In genomic region chr18:56381151-56381550, GRCh38 we compare ENCODE assay signal across 22 cellular contexts.
"Had no signal": no experiment of that assay in that cellular context is flagged by ENCODE, and none has a peak within 500 bp of the region (broad histone marks: within the 10 kb centered on the region; RNA-seq: fewer than 3 reads in every experiment).

No MANE protein-coding gene starts in this region.

- FAIRE-seq: HepG2, RCC 7860 had no signal

- H3K36me3 ChIP-seq: MG63, SJCRH30 had no signal

- H3K4me1 ChIP-seq: SJCRH30 had no signal

- ATAC-seq: HepG2, SK-N-SH treated with all-trans-retinoic acid at 6 μM for 48 hours, T-helper 17 cell had no signal

- DNase-seq: IMR-90, Karpas-422, KG1, MG63, NCI-H1092 treated with DMSO at 0.1 percent for 48 hours, NCI-H1436 treated with DMSO at 0.1 percent for 48 hours, NCI-H1694 treated with DMSO at 0.1 percent for 48 hours, NCI-H1930, NCI-H2081, NCI-H2107, NCI-H2227 treated with DMSO at 0.1 percent for 48 hours, NCI-H524, NCI-H69, NCI-H774, RPMI8226, SHP77 treated with DMSO at 0.1 percent for 48 hours, SJCRH30, T-helper 1 cell, T-helper 17 cell had no signal

- H3K27ac ChIP-seq: SJCRH30 had no signal

- H3K4me3 ChIP-seq: MG63, SJCRH30 had no signal

- H3K9me3 ChIP-seq: MG63, SJCRH30 had no signal

- H3K27me3 ChIP-seq: MG63, SJCRH30 had no signal
